1 cellular context compared by ENCODE assay signal in the genomic region with DNA sequence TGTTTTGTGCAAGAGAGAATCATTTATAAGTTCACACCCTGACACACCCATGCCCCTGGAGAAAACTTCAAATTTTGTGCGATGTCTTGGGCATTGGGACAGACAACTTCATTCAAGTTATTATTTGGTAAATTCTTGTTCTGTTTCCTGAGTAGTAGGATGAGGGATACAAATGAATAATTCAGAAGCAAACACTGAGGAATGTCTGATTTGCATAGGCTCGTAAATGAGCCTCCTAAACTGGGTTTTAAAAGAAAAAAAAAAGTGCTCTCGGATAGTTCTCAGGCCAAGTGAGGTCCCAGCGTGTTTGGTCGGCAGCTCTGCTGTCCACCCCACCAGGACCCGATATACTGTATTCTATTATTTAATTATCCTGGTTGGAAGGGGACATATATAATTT.
TF ChIP-seq lines count a peak whose summit lies in the region.

No MANE protein-coding gene starts in this region.

TF ChIP-seq in SK-N-SH treated with all-trans-retinoic acid at 6 μM for 48 hours, 23 proteins besides CTCF, POLR2A, EP300 and RAD21 (continued from another document):
- TF ChIP-seq ZFP30 (CRISPR knock-in tag; IDR thresholded peaks at IDR 0.05) (no peak), ZNF565 (CRISPR knock-in tag; conservative IDR thresholded peaks at IDR 0.05; ENCODE audit: low read depth) (no peak), ARNTL (CRISPR knock-in tag; IDR thresholded peaks at IDR 0.05; ENCODE audit: borderline replicate concordance, low read depth) (no peak), PPARA (CRISPR knock-in tag; IDR thresholded peaks at IDR 0.05; ENCODE audit: borderline replicate concordance) (no peak), ESRRG (CRISPR knock-in tag; IDR thresholded peaks at IDR 0.05) (no peak), SNAI2 (CRISPR knock-in tag; IDR thresholded peaks at IDR 0.05) (no peak), ZNF8 (CRISPR knock-in tag; IDR thresholded peaks at IDR 0.05) (no peak)
